ENCODE assay signal across 8 cellular contexts in the genomic region with DNA sequence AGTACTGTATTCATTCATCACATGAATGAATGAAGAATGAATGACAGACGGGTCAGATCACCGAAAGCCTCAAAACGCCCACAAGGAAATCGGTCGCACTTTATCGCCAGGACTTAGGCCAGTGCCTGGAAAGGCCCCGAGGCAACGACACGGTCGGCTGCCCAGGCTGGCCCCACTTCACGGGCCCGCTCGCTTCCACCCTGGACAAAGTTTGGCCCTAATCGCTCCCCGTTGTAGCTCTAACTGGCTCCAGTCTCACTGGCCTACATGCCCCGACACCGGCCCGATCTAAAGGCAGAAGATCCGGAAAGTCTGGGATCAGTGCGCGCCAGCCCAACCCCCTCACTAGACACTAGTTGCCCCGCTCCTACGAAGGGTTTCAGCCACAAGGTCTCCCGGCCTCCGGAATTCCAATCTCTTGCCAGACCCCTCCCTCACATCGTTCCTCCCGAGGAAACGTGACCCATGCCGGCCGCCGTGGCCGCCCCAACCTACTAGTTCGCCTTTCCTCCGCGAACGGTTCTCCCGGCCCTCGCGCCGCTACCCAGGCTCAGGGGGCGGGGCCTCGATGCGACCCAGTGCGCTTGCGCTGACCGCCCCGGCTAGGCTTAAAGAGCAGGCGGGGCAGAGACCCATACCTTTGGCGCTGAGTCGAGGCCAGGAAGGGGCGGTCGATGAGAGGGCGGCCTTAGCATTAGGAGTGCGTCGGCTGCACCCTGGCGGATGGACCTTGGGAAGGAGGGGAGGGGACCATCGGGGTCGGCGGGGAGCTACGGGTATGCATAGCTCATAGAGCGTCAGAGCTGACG. TPM values are rescaled to one million over a fixed set of nuclear protein-coding genes. Genes with fewer than 3 reads are reported as not detected.
DNase-seq lines count a peak whose midpoint lies in the region; ATAC-seq and TF ChIP-seq lines count a peak whose summit lies in the region.

A gene (minus strand): TSS at position 575 of the 809 bp plus-strand sequence. CDS start 3,954 bp downstream, outside the sequence.
A gene (plus strand): TSS at position 637 of the 809 bp plus-strand sequence. CDS start 22,138 bp downstream, outside the sequence.

- peak within 1 kb of the TSS; percentile 75 for H3K9ac ChIP-seq in rectal smooth muscle tissue (ENCODE audit: low read length)

- H3K4me1 ChIP-seq in rectal smooth muscle tissue (ENCODE audit: control insufficient read depth, insufficient read depth, low read length) (peaks cover 6% of the 10 kb centered on the region), aorta (ENCODE audit: control insufficient read depth in 1 of 2, insufficient read depth in 2 of 2, low read length in 2 of 2) (no peaks in the 10 kb centered on the region)

- in situ Hi-C loops in astrocyte of the cerebellum (cut with HindIII; ENCODE audit: low sequenced_read_pairs): no loop called here

- no peaks in the 10 kb centered on the region for H3K27me3 ChIP-seq in rectal smooth muscle tissue (ENCODE audit: control insufficient read depth, insufficient read depth, low read length)
- H3K27me3 ChIP-seq in aorta (ENCODE audit: control insufficient read depth in 1 of 2, insufficient read depth in 2 of 2, low read length in 1 of 2): no peaks in the 10 kb centered on the region

- ATAC-seq in GM18505 (IDR thresholded peaks at IDR 0.05; ENCODE audit: unreplicated experiment): peak; percentile 86
- peak; percentile 79 for ATAC-seq in HG02973 (IDR thresholded peaks at IDR 0.05; ENCODE audit: unreplicated experiment)
- ATAC-seq in aorta (ENCODE audit: low FRiP score): peak; percentile 98

- 0 to 1% methylated on average over 60 to 62 of the region's 62 CpGs for WGBS in aorta, 2 donors

- H3K4me3 ChIP-seq in astrocyte of the cerebellum (ENCODE audit: low read depth, low read length) (peak within 1 kb of the TSS; percentile 62), rectal smooth muscle tissue (ENCODE audit: low read length) (peak within 1 kb of the TSS; percentile 84), aorta (ENCODE audit: low read length in 2 of 2) (peak within 1 kb of the TSS; percentile 21 to 37)

- intact Hi-C loops in aorta (cut with DNase I): loop anchor here (1.0 to 5.0 kb wide), 4 partner anchors 48 to 137 kb away; a partner anchor contains a TSS

- no peaks in the 10 kb centered on the region for H3K9me3 ChIP-seq in aorta (ENCODE audit: control insufficient read depth, low read length)

- TF ChIP-seq POLR2A in GM18505 (IDR thresholded peaks at IDR 0.05; ENCODE audit: borderline replicate concordance, extremely low read depth, insufficient read depth, insufficient read length): peak; percentile 84

- DNase-seq in NCI-H1930 (lab: John Stamatoyannopoulos, UW) (peak; percentile 96 to 98), T-helper 22 cell (ENCODE audit: low read depth) (peak; percentile 89), astrocyte of the cerebellum (ENCODE audit: low read depth) (peak; percentile 89), hepatic stellate cell (ENCODE audit: low spot score) (peak; percentile 98), aorta (peak; percentile 99 to 100)

- H3K27ac ChIP-seq in rectal smooth muscle tissue (ENCODE audit: low read depth, low read length) (peak within 1 kb of the TSS; percentile 90), aorta (ENCODE audit: low read depth in 1 of 2, low read length in 2 of 2) (peak within 1 kb of the TSS in 1 of 2 donors; percentile 62)

- H3K36me3 ChIP-seq in rectal smooth muscle tissue (ENCODE audit: control insufficient read depth, insufficient read depth, low read length) (no peaks in the 10 kb centered on the region), aorta (ENCODE audit: control insufficient read depth in 1 of 2, insufficient read depth in 2 of 2, low read length in 1 of 2) (no peaks in the 10 kb centered on the region)

- peak; percentile 52 for TF ChIP-seq CTCF in astrocyte of the cerebellum (IDR thresholded peaks at IDR 0.05; ENCODE audit: low read depth, low read length, missing control alignments)

RNA-seq across cellular contexts. Expression of the first gene that starts in this region (rescaled TPM):
- total RNA-seq in aorta: 10 to 100 TPM; 22.9 to 24.3 TPM
- polyA plus RNA-seq in aorta: 10 to 100 TPM; 12.9 to 31.5 TPM

RNA-seq across cellular contexts. Expression of the second gene that starts in this region (rescaled TPM):
- total RNA-seq in aorta: under 1 TPM; 0.57 to 0.88 TPM
- 1 to 10 TPM in 1 of 2 donors, under 1 TPM in 1; 0.13 to 4.6 TPM for polyA plus RNA-seq in aorta

Comparison
In these comparisons a context has a peak if more than half of its experiments do, and no peak if none do; other contexts are left out.
1. H3K4me3 ChIP-seq: peak in every context shown above with its lines; median percentile 84 in rectal smooth muscle tissue; 62 in astrocyte of the cerebellum; 29 in aorta.